9 cellular contexts compared by ENCODE assay signal in genomic region chr4:138522366-138522765, GRCh38.
DNase-seq lines count a peak whose midpoint lies in the region; ATAC-seq and TF ChIP-seq lines count a peak whose summit lies in the region.
"Had no signal": no experiment of that assay in that cellular context is flagged by ENCODE, and none has a peak within 500 bp of the region (broad histone marks: within the 10 kb centered on the region; RNA-seq: fewer than 3 reads in every experiment).

No MANE protein-coding gene starts in this region.

- no peak overlapping the region for H3K4me3 ChIP-seq in foreskin fibroblast (ENCODE audit: low read depth in 1 of 2, low read length in 2 of 2)

- peak; percentile 42 for TF ChIP-seq CTCF in foreskin fibroblast (IDR thresholded peaks at IDR 0.05; ENCODE audit: low read depth, low read length)

- peak; percentile 84 for ATAC-seq in GM21723 (IDR thresholded peaks at IDR 0.05; ENCODE audit: unreplicated experiment)

- peak; percentile 50 for DNase-seq in D341Med (ENCODE audit: low spot score)
- peak; percentile 51 for DNase-seq in NAMALWA (ENCODE audit: low spot score)
- DNase-seq in foreskin fibroblast, result peak; percentile 14 to 60
- DNase-seq in NCI-H2171 (lab: John Stamatoyannopoulos, UW), result no peak
- DNase-seq in effector CD4-positive, alpha-beta T cell, result no peak
- no peak for DNase-seq in superior temporal gyrus (ENCODE audit: extremely low spot score)
- no peak for DNase-seq in NCI-H187 (lab: John Stamatoyannopoulos, UW)
- DNase-seq: stimulated activated naive B cell treated with anti-CD40 and anti-IgM and Interleukin-4, amounts not matched to agents 10 μg/mL and 1 μg/mL and 100 μg/mL, for 72 hours had no signal

Comparison
In these comparisons a context has a peak if more than half of its experiments do, and no peak if none do; other contexts are left out.
1. DNase-seq: peak in D341Med (single experiment), NAMALWA (single experiment) and foreskin fibroblast (2 of 2); none in NCI-H2171 (single experiment), effector CD4-positive, alpha-beta T cell (single experiment), superior temporal gyrus (single experiment) and NCI-H187 (0 of 2).